8 cellular contexts compared by ENCODE assay signal in the genomic region with DNA sequence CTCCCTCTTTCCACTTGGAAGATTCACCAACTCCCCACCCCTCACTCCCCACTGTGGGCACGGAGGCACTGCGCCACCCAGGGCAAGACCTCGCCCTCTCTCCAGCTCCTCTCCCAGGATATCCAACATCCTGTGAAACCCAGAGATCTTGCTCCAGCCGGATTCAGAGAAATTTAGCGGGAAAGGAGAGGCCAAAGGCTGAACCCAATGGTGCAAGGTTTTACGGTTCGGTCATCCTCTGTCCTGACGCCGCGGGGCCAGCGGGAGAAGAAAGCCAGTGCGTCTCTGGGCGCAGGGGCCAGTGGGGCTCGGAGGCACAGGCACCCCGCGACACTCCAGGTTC. TPM values are rescaled to one million over a fixed set of nuclear protein-coding genes. Genes with fewer than 3 reads are reported as not detected.
DNase-seq lines count a peak whose midpoint lies in the region; ATAC-seq and TF ChIP-seq lines count a peak whose summit lies in the region.

No MANE protein-coding gene starts in this region.

- DNase-seq in A673 (ENCODE audit: low spot score), result no peak
- no peak for DNase-seq in cardiac fibroblast (ENCODE audit: low read depth in 2 of 2)
- DNase-seq in middle frontal gyrus (ENCODE audit: extremely low spot score, low spot score), result no peak
- no peak for DNase-seq in islet precursor cell

- ATAC-seq in HG02763 (IDR thresholded peaks at IDR 0.05; ENCODE audit: unreplicated experiment) (no peak), GM21576 (IDR thresholded peaks at IDR 0.05; ENCODE audit: unreplicated experiment) (no peak)

- H3K27me3 ChIP-seq in A673 (replicated peaks; ENCODE audit: insufficient read depth, low read depth, low read length, poor library complexity) (peaks cover 66% of the 10 kb centered on the region), HUES6 (ENCODE audit: control insufficient read depth, insufficient read depth, low read length) (peaks cover 39% of the 10 kb centered on the region), mucosa of rectum (ENCODE audit: control insufficient read depth in 2 of 2, insufficient read depth in 2 of 2, low read length in 2 of 2) (no peaks in the 10 kb centered on the region)

- peak overlapping the region; percentile 48 for H3K4me3 ChIP-seq in A673 (ENCODE audit: low read depth, low read length, poor library complexity, severe bottlenecking)
- H3K4me3 ChIP-seq in HUES6 (ENCODE audit: low read depth, low read length), result peak overlapping the region; percentile 79
- peak overlapping the region; percentile 85 to 94 for H3K4me3 ChIP-seq in cardiac fibroblast (replicated peaks in 1 of 2; ENCODE audit: low read depth in 2 of 2, low read length in 2 of 2)
- H3K4me3 ChIP-seq in mucosa of rectum (ENCODE audit: low read length in 2 of 2), result peak overlapping the region; percentile 83 to 95

- no TSS peak for BruUV-seq in A673 (replicated peaks; lab: Mats Ljungman, UMichigan)

- H3K4me1 ChIP-seq in A673 (ENCODE audit: insufficient read depth, low read length, poor library complexity, severe bottlenecking), result peaks cover 9% of the 10 kb centered on the region
- peaks cover 8% of the 10 kb centered on the region for H3K4me1 ChIP-seq in HUES6 (ENCODE audit: control insufficient read depth, insufficient read depth, low read length)
- peaks cover 33 to 36% of the 10 kb centered on the region in 2 donors for H3K4me1 ChIP-seq in mucosa of rectum (ENCODE audit: control insufficient read depth in 2 of 2, insufficient read depth in 2 of 2, low read length in 2 of 2)

- TF ChIP-seq CTCF in A673 (conservative IDR thresholded peaks at IDR 0.05; ENCODE audit: low read depth, low read length), result no peak
- TF ChIP-seq CTCF in cardiac fibroblast (IDR thresholded peaks at IDR 0.05; ENCODE audit: low read depth, low read length), result no peak

- H3K9ac ChIP-seq in HUES6 (ENCODE audit: low read length) (peak overlapping the region; percentile 87), mucosa of rectum (ENCODE audit: low read depth in 1 of 2, low read length in 2 of 2) (peak overlapping the region; percentile 90 to 94)

- intact Hi-C loops in A673 (cut with micrococcal nuclease; ENCODE audit: unreplicated experiment), result no loop called here

- POLR2A ChIA-PET in A673 (lab: Charles Lee; ENCODE audit: low non-redundant PET), result no interaction called here

- CTCF ChIA-PET in A673 (lab: Charles Lee), result no interaction called here

- H3K36me3 ChIP-seq in A673 (ENCODE audit: insufficient read depth, low read length, poor library complexity, severe bottlenecking) (no peaks in the 10 kb centered on the region), HUES6 (ENCODE audit: control insufficient read depth, insufficient read depth, low read length) (no peaks in the 10 kb centered on the region), mucosa of rectum (ENCODE audit: control insufficient read depth in 2 of 2, insufficient read depth in 2 of 2, low read length in 2 of 2) (no peaks in the 10 kb centered on the region)

- no peaks in the 10 kb centered on the region for H3K9me3 ChIP-seq in A673 (ENCODE audit: low read depth, low read length, poor library complexity, severe bottlenecking)
- no peaks in the 10 kb centered on the region for H3K9me3 ChIP-seq in HUES6 (ENCODE audit: control insufficient read depth, insufficient read depth, low read depth, low read length)
- no peaks in the 10 kb centered on the region for H3K9me3 ChIP-seq in mucosa of rectum (ENCODE audit: control insufficient read depth in 2 of 2, low read length in 2 of 2)

- H3K27ac ChIP-seq in A673 (ENCODE audit: low read depth, low read length, poor library complexity, severe bottlenecking) (no peak overlapping the region), HUES6 (ENCODE audit: low read depth, low read length) (no peak overlapping the region; the same call in 1 of the 2 replicates), mucosa of rectum (ENCODE audit: low read depth in 2 of 2, low read length in 2 of 2) (peak overlapping the region; percentile 88 to 95)

RNA-seq across cellular contexts. Expression of a gene that starts 0.4 kb away (rescaled TPM):
- 13.1 and 15.9 TPM in 2 replicates for total RNA-seq in A673 (2021)

Comparison
In these comparisons a context has a peak if more than half of its experiments do, and no peak if none do; other contexts are left out.
1. H3K27ac ChIP-seq: peak in mucosa of rectum (2 of 2); none in A673 (single experiment) and HUES6 (single experiment).
2. Peak in every context shown above with its lines, with median percentiles within 50 percentile points of each other: H3K4me3 ChIP-seq.